Comparison of ENCODE assay signal across 8 cellular contexts in genomic region chr18:74495581-74496507, GRCh38. TPM values are rescaled to one million over a fixed set of nuclear protein-coding genes. Genes with fewer than 3 reads are reported as not detected.
DNase-seq lines count a peak whose midpoint lies in the region; ATAC-seq and TF ChIP-seq lines count a peak whose summit lies in the region.

CNDP2 (plus strand) TSS chr18:74496363; CDS start chr18:74499974, 3,611 bp downstream.

- peak within 1 kb of the TSS; percentile 95 for H2AFZ ChIP-seq in MM.1S (ENCODE audit: low read length)

- in situ Hi-C loops in HAP-1 (cut with MboI; ENCODE audit: low sequenced_read_pairs) = loop anchor here (25.0 kb wide), 1 partner anchor 309 kb away; no protein-coding TSS in a partner anchor

- peak within 1 kb of the TSS; percentile 98 for H3K9ac ChIP-seq in ES-I3 (ENCODE audit: low read depth, low read length)
- H3K9ac ChIP-seq in MM.1S (ENCODE audit: low read length) = peak within 1 kb of the TSS; percentile 97

- peaks cover 31% of the 10 kb centered on the region for H3K36me3 Mint-ChIP-seq in nephron progenitor cell (ENCODE audit: low read depth)

- H3K4me1 Mint-ChIP-seq in nephron progenitor cell = peaks cover 45% of the 10 kb centered on the region
- peaks cover 43% of the 10 kb centered on the region for H3K4me1 Mint-ChIP-seq in stimulated activated naive CD8-positive, alpha-beta T cell treated with anti-CD3 and anti-CD28 coated beads, Interleukin-15, amount 100 ng/mL, for 72 hours

- H3K9me2 ChIP-seq in MM.1S (replicated peaks; ENCODE audit: insufficient read depth, low read length) = no peaks in the 10 kb centered on the region

- H3K27me3 Mint-ChIP-seq in nephron progenitor cell (ENCODE audit: low read depth, poor library complexity) = peaks cover 7% of the 10 kb centered on the region
- H3K27me3 Mint-ChIP-seq in stimulated activated naive CD8-positive, alpha-beta T cell treated with anti-CD3 and anti-CD28 coated beads, Interleukin-15, amount 100 ng/mL, for 72 hours = no peaks in the 10 kb centered on the region

- H3K27ac Mint-ChIP-seq in nephron progenitor cell = peak within 1 kb of the TSS; percentile 97
- H3K27ac Mint-ChIP-seq in stimulated activated naive CD8-positive, alpha-beta T cell treated with anti-CD3 and anti-CD28 coated beads, Interleukin-15, amount 100 ng/mL, for 72 hours = peak within 1 kb of the TSS; percentile 90 to 92

- H3K27me3 ChIP-seq in HAP-1 (ENCODE audit: low read depth) = no peaks in the 10 kb centered on the region
- H3K27me3 ChIP-seq in MM.1S (replicated peaks; ENCODE audit: insufficient read depth, low read length) = no peaks in the 10 kb centered on the region

- peaks cover 3% of the 10 kb centered on the region; the same call in 1 of the 2 replicates for H3K36me3 ChIP-seq in ES-I3 (ENCODE audit: insufficient read depth, low read length)
- H3K36me3 ChIP-seq in HAP-1 (replicated peaks) = peaks cover 4% of the 10 kb centered on the region
- H3K36me3 ChIP-seq in MM.1S (replicated peaks; ENCODE audit: insufficient read depth, low read length) = no peaks in the 10 kb centered on the region

- peak within 1 kb of the TSS; percentile 93 for H3K4me3 Mint-ChIP-seq in nephron progenitor cell
- H3K4me3 Mint-ChIP-seq in stimulated activated naive CD8-positive, alpha-beta T cell treated with anti-CD3 and anti-CD28 coated beads, Interleukin-15, amount 100 ng/mL, for 72 hours = peak within 1 kb of the TSS; percentile 87 to 90

- ATAC-seq in stimulated activated naive CD8-positive, alpha-beta T cell treated with anti-CD3 and anti-CD28 coated beads, Interleukin-15, amount 100 ng/mL, for 72 hours = peak; percentile 76

- TF ChIP-seq CTCF in MM.1S (IDR thresholded peaks at IDR 0.05; ENCODE audit: low read length) (no peak), fibroblast of the aortic adventitia (IDR thresholded peaks at IDR 0.05; ENCODE audit: insufficient read depth, low read length) (no peak), nephron progenitor cell (IDR thresholded peaks at IDR 0.05) (no peak)

- H3K9me3 ChIP-seq in ES-I3 (ENCODE audit: control insufficient read depth, insufficient read depth, low read length) = no peaks in the 10 kb centered on the region
- H3K9me3 ChIP-seq in HAP-1 = no peaks in the 10 kb centered on the region
- H3K9me3 ChIP-seq in MM.1S (replicated peaks; ENCODE audit: insufficient read depth, low read length) = no peaks in the 10 kb centered on the region

- H3K27ac ChIP-seq in MM.1S (ENCODE audit: low read length) = peak within 1 kb of the TSS; percentile 61; the same call in 1 of the 2 replicates

- DNase-seq in HAP-1 (ENCODE audit: low spot score in 2 of 2) (peak; percentile 93 to 100), MM.1S (peak; percentile 98), SIG-M5 (lab: John Stamatoyannopoulos, UW) (peak; percentile 83), activated gamma-delta T cell (lab: John Stamatoyannopoulos, UW) (peak; percentile 97), fibroblast of the aortic adventitia (ENCODE audit: low read depth) (peak; percentile 98), nephron progenitor cell (peak; percentile 100)
- DNase-seq in stimulated activated naive CD8-positive, alpha-beta T cell treated with anti-CD3 and anti-CD28 coated beads, Interleukin-15, amount 100 ng/mL, for 72 hours = peak; percentile 97 to 99

- peaks cover 38% of the 10 kb centered on the region for H3F3A ChIP-seq in MM.1S (ENCODE audit: insufficient read depth, low read length)

- H3K4me2 ChIP-seq in MM.1S (ENCODE audit: low read depth, low read length) = peak within 1 kb of the TSS; percentile 97

- H3K79me2 ChIP-seq in MM.1S (ENCODE audit: low read length) = peaks cover 38% of the 10 kb centered on the region

- H4K20me1 ChIP-seq in MM.1S (ENCODE audit: insufficient read depth, low read length) = no peaks in the 10 kb centered on the region

- H3K4me3 ChIP-seq in HAP-1 (peak within 1 kb of the TSS; percentile 90), MM.1S (ENCODE audit: low read length) (peak within 1 kb of the TSS; percentile 97), fibroblast of the aortic adventitia (ENCODE audit: low read depth, low read length) (peak within 1 kb of the TSS; percentile 91)

- H3K4me1 ChIP-seq in ES-I3 (ENCODE audit: insufficient read depth, low read length) = peaks cover 18% of the 10 kb centered on the region
- H3K4me1 ChIP-seq in HAP-1 = no peaks in the 10 kb centered on the region; the same call in 1 of the 2 replicates
- H3K4me1 ChIP-seq in MM.1S (ENCODE audit: low read length) = peaks cover 21% of the 10 kb centered on the region

- H3K9me3 Mint-ChIP-seq in nephron progenitor cell = peaks cover 9% of the 10 kb centered on the region
- H3K9me3 Mint-ChIP-seq in stimulated activated naive CD8-positive, alpha-beta T cell treated with anti-CD3 and anti-CD28 coated beads, Interleukin-15, amount 100 ng/mL, for 72 hours = no peaks in the 10 kb centered on the region

RNA-seq across cellular contexts. Expression of gene CNDP2, which starts in this region (rescaled TPM):
- 38.0 and 75.6 TPM in 2 replicates for total RNA-seq in fibroblast of the aortic adventitia (ENCODE audit: low replicate concordance)

Comparison
In these comparisons a context has a peak if more than half of its experiments do, and no peak if none do; other contexts are left out.
1. Peak in every context shown above with its lines: DNase-seq, ATAC-seq, H3K4me3 ChIP-seq and H3K27ac ChIP-seq.